In genomic region chr15:25556136-25556535, GRCh38 we compare ENCODE assay signal across 22 cellular contexts.
"Had no signal": no experiment of that assay in that cellular context is flagged by ENCODE, and none has a peak within 500 bp of the region (broad histone marks: within the 10 kb centered on the region; RNA-seq: fewer than 3 reads in every experiment).

No MANE protein-coding gene starts in this region.

- H3K27ac Mint-ChIP-seq: T-cell had no signal

- ATAC-seq: Panc1, PC-3, T-cell had no signal

- H3K27ac ChIP-seq: RWPE1 had no signal

- H3K4me3 Mint-ChIP-seq: T-cell had no signal

- H3K9me3 ChIP-seq: SK-N-SH had no signal

- H3K4me1 Mint-ChIP-seq: T-cell had no signal

- H3K9ac ChIP-seq: SK-N-SH had no signal

- H3K36me3 Mint-ChIP-seq: T-cell had no signal

- DNase-seq: KBM-7, MV-4-11, NCI-H1048, NCI-H1105, NCI-H1417, NCI-H1436 treated with DMSO at 0.1 percent for 48 hours, NCI-H1694, NCI-H187 treated with DMSO at 0.1 percent for 48 hours, NCI-H2029 treated with DMSO at 0.1 percent for 48 hours, NCI-H2227 treated with DMSO at 0.1 percent for 48 hours, NCI-H446, NCI-H510A, NCI-H524 treated with DMSO at 0.1 percent for 48 hours, NCI-H69, NCI-H774, PC-3, SHP77, SK-N-SH, SW 1271, T-cell had no signal

- H3K4me2 ChIP-seq: SK-N-SH had no signal
